13 cellular contexts compared by ENCODE assay signal in the genomic region with DNA sequence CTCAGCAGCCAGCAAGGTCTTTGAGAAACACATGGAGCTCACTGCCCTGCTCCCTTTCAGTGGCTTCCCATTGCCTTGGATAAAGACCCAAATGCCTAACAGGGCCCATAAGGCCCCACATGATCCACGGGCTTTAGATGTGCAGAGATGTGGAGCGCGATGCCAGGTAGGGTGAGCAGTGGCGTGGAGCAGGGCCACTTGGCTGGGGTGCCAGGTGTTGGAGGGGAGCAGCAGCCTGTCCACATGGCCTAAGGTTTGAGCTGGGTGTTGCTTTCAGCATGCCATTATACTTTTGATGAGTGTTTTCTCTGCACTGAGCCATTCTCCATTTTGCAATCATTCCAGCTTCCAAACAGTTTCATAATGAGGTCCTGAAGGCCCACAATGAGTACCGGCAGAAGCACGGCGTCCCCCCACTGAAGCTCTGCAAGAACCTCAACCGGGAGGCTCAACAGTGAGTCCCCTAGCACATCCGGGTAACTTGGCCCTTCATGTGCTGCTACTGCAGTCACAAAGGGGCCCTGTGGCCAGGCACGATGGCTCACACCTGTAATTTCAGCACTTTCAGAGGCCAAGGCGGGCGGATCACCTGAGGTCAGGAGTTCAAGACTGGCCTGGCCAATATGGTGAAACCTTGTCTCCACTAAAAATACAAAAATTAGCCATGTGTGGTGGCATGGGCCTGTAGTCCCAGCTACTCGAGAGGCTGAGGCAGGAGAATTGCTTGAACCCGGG. TPM values are rescaled to one million over a fixed set of nuclear protein-coding genes. Genes with fewer than 3 reads are reported as not detected.
DNase-seq lines count a peak whose midpoint lies in the region; ATAC-seq and TF ChIP-seq lines count a peak whose summit lies in the region.
"Had no signal": no experiment of that assay in that cellular context is flagged by ENCODE, and none has a peak within 500 bp of the region (broad histone marks: within the 10 kb centered on the region; RNA-seq: fewer than 3 reads in every experiment).

No MANE protein-coding gene starts in this region.

- H3K4me3 ChIP-seq in rectal smooth muscle tissue (ENCODE audit: low read length) (no peak overlapping the region), ovary (no peak overlapping the region)

- no peak for TF ChIP-seq EP300 in ovary (IDR thresholded peaks at IDR 0.05)

- DNase-seq in CD14-positive monocyte (ENCODE audit: low spot score) = no peak
- no peak for DNase-seq in effector memory CD8-positive, alpha-beta T cell
- no peak for DNase-seq in NCI-H446 (lab: John Stamatoyannopoulos, UW)
- DNase-seq in ovary = no peak
- DNase-seq: KG1; NCI-H1694; NCI-H526; stimulated activated CD4-positive, alpha-beta T cell treated with anti-CD3 and anti-CD28 coated beads, Interleukin-2, amount 100 ng/mL, for 48 hours had no signal

- TF ChIP-seq POLR2A in ovary (IDR thresholded peaks at IDR 0.05) = no peak

- no peaks in the 10 kb centered on the region for H3K9me3 ChIP-seq in ovary

- TF ChIP-seq CTCF in CD14-positive monocyte (IDR thresholded peaks at IDR 0.05) (no peak), ovary (IDR thresholded peaks at IDR 0.05) (no peak)

- peaks cover 44% of the 10 kb centered on the region for H3K4me1 ChIP-seq in rectal smooth muscle tissue (ENCODE audit: control insufficient read depth, insufficient read depth, low read length)
- peaks cover 14% of the 10 kb centered on the region for H3K4me1 ChIP-seq in ovary (ENCODE audit: insufficient read depth)

- H3K4me3 Mint-ChIP-seq in CD14-positive monocyte (no peak overlapping the region), IgD-negative memory B cell (peak overlapping the region in 3 of 4 donors; percentile 66 to 84 (median 80))
- peak overlapping the region; percentile 30 to 59 for H3K4me3 Mint-ChIP-seq in effector memory CD8-positive, alpha-beta T cell

- peaks cover 96% of the 10 kb centered on the region for H3K4me1 Mint-ChIP-seq in CD14-positive monocyte
- H3K4me1 Mint-ChIP-seq in IgD-negative memory B cell = peaks cover 54 to 67% (median 62%) of the 10 kb centered on the region in 3 donors
- peaks cover 77 to 84% of the 10 kb centered on the region in 2 donors for H3K4me1 Mint-ChIP-seq in effector memory CD8-positive, alpha-beta T cell (ENCODE audit: low read depth in 2 of 2)

- no peak overlapping the region for H3K9ac ChIP-seq in rectal smooth muscle tissue (ENCODE audit: low read length)

- 93 to 94% (median 94%) methylated on average over 14 of the region's 14 CpGs for WGBS in ovary, 3 donors

- H3K27ac ChIP-seq in rectal smooth muscle tissue (ENCODE audit: low read depth, low read length) (peak overlapping the region; percentile 94), ovary (no peak overlapping the region)

- intact Hi-C loops in CD14-positive monocyte (cut with micrococcal nuclease) = no loop called here
- intact Hi-C loops in ovary (cut with DNase I) = no loop called here

- H3K36me3 ChIP-seq in rectal smooth muscle tissue (ENCODE audit: control insufficient read depth, insufficient read depth, low read length) (peaks cover 15% of the 10 kb centered on the region), ovary (no peaks in the 10 kb centered on the region)

- H3K9me3 Mint-ChIP-seq in CD14-positive monocyte (peaks cover 0 to 3% (median 1%) of the 10 kb centered on the region in 7 donors), IgD-negative memory B cell (peaks cover 4 to 12% (median 6%) of the 10 kb centered on the region in 3 donors)
- H3K9me3 Mint-ChIP-seq in effector memory CD8-positive, alpha-beta T cell = peaks cover 4 to 8% of the 10 kb centered on the region in 2 donors

- H3K27ac Mint-ChIP-seq in CD14-positive monocyte = peak overlapping the region; percentile 89 to 100 (median 100)
- peak overlapping the region in 2 of 3 donors; percentile 45 to 83 for H3K27ac Mint-ChIP-seq in IgD-negative memory B cell
- peak overlapping the region; percentile 71 to 100 for H3K27ac Mint-ChIP-seq in effector memory CD8-positive, alpha-beta T cell

- H3K27me3 Mint-ChIP-seq in CD14-positive monocyte (ENCODE audit: low read depth in 3 of 3) (peaks cover 0 to 3% (median 0%) of the 10 kb centered on the region in 3 donors), IgD-negative memory B cell (peaks cover 2% of the 10 kb centered on the region)
- H3K27me3 Mint-ChIP-seq in effector memory CD8-positive, alpha-beta T cell = no peaks in the 10 kb centered on the region

- ATAC-seq in effector memory CD8-positive, alpha-beta T cell (replicated peaks) = no peak
- no peak for ATAC-seq in HG03457 (IDR thresholded peaks at IDR 0.05; ENCODE audit: unreplicated experiment)
- ATAC-seq in HG02642 (IDR thresholded peaks at IDR 0.05; ENCODE audit: poor library complexity, unreplicated experiment) = no peak

- H3K36me3 Mint-ChIP-seq in CD14-positive monocyte (peaks cover 72 to 90% of the 10 kb centered on the region in 2 donors), IgD-negative memory B cell (peaks cover 10% of the 10 kb centered on the region)
- peaks cover 41% of the 10 kb centered on the region for H3K36me3 Mint-ChIP-seq in effector memory CD8-positive, alpha-beta T cell (ENCODE audit: insufficient read depth)

- H3K27me3 ChIP-seq in rectal smooth muscle tissue (ENCODE audit: control insufficient read depth, insufficient read depth, low read length) = no peaks in the 10 kb centered on the region
- H3K27me3 ChIP-seq in ovary = no peaks in the 10 kb centered on the region

RNA-seq across cellular contexts. Expression of a gene that starts 11.1 kb away (rescaled TPM):
- polyA plus RNA-seq in CD14-positive monocyte (100 to 1,000 TPM; 520 to 528 TPM), IgD-negative memory B cell (36.2 TPM), ovary (10 to 100 TPM; 13.6 to 34.6 TPM)
- 10 to 100 TPM in 6 of 7 donors, 1 to 10 TPM in 1; 8.3 to 30.9 (median 16.0) TPM for total RNA-seq in ovary

RNA-seq across cellular contexts. Expression of a gene that starts 21.6 kb away (rescaled TPM):
- polyA plus RNA-seq in CD14-positive monocyte (under 1 TPM; 0.11 to 0.35 TPM), IgD-negative memory B cell (0.64 TPM), ovary (under 1 TPM in 1 of 2 donors, not detected in 1; 0.33 TPM)
- total RNA-seq in ovary = under 1 TPM in 3 of 7 donors, not detected in 4; 0.15 to 0.28 (median 0.27) TPM
- total RNA-seq: G401 had no signal

RNA-seq across cellular contexts. Expression of a gene that starts 43.1 kb away (rescaled TPM):
- polyA plus RNA-seq in CD14-positive monocyte = 100 to 1,000 TPM; 225 to 262 TPM
- polyA plus RNA-seq in IgD-negative memory B cell = 82.0 TPM
- 100 to 1,000 TPM; 170 to 223 (median 202) TPM for total RNA-seq in ovary
- 100 to 1,000 TPM; 242 to 243 TPM for polyA plus RNA-seq in ovary

Comparison
In these comparisons a context has a peak if more than half of its experiments do, and no peak if none do; other contexts are left out.
1. H3K4me3 Mint-ChIP-seq: peak in IgD-negative memory B cell (3 of 4) and effector memory CD8-positive, alpha-beta T cell (2 of 2); none in CD14-positive monocyte (0 of 2).
2. RNA of a gene that starts 11.1 kb away (polyA plus RNA-seq): 520 to 528 TPM in CD14-positive monocyte; 36.2 TPM in IgD-negative memory B cell (single experiment) and 13.6 to 34.6 TPM in ovary; every median in the first group is over 10 times any median in the second.
3. Peak in every context shown above with its lines, with median percentiles within 50 percentile points of each other: H3K27ac Mint-ChIP-seq.